8 cellular contexts compared by ENCODE assay signal in genomic region chr3:23945903-23946751, GRCh38.
A peak's percentile ranks its signal among the peaks of the same experiment; 100 is the strongest.
DNase-seq lines count a peak whose midpoint lies in the region; ATAC-seq and TF ChIP-seq lines count a peak whose summit lies in the region.

No MANE protein-coding gene starts in this region.

- peak; percentile 81 for ATAC-seq in GM21717 (IDR thresholded peaks at IDR 0.05; ENCODE audit: unreplicated experiment)

- 0 out of 2 replicates have a peak, but pooled peaks have one; percentile 38 for TF ChIP-seq EP300 in Ishikawa (IDR thresholded peaks at IDR 0.05; ENCODE audit: borderline replicate concordance)

- peak; percentile 61 for TF ChIP-seq POLR2A in erythroblast (IDR thresholded peaks at IDR 0.05; ENCODE audit: low read length)

- TF ChIP-seq RAD21 in Ishikawa (IDR thresholded peaks at IDR 0.05; ENCODE audit: low read depth) = no peak

- no peaks in the 10 kb centered on the region for H3K27me3 ChIP-seq in mucosa of stomach (ENCODE audit: control insufficient read depth, insufficient read depth, low read length)

- H3K36me3 ChIP-seq in mucosa of stomach (ENCODE audit: control insufficient read depth, insufficient read depth, low read length) = no peaks in the 10 kb centered on the region

- H3K4me3 ChIP-seq in mucosa of stomach (ENCODE audit: low read length) = peak overlapping the region; percentile 90

- peak overlapping the region; percentile 80 for H3K9ac ChIP-seq in mucosa of stomach (ENCODE audit: low read length)

- peaks cover 40% of the 10 kb centered on the region for H3K4me1 ChIP-seq in mucosa of stomach (ENCODE audit: control insufficient read depth, insufficient read depth, low read length)

- DNase-seq in DMS53 treated with DMSO at 0.1 percent for 48 hours (lab: John Stamatoyannopoulos, UW; ENCODE audit: unreplicated experiment) = peak; percentile 47
- DNase-seq in OCI-M1 (lab: John Stamatoyannopoulos, UW) = peak; percentile 98
- DNase-seq in activated T-cell treated with anti-CD3 and anti-CD28 coated beads, Interleukin-2, amount 50 U/mL, for 1 hour = peak; percentile 99
- peak; percentile 98 to 99 for DNase-seq in erythroblast (lab: John Stamatoyannopoulos, UW)
- DNase-seq in stimulated activated CD8-positive, alpha-beta memory T cell treated with anti-CD3 and anti-CD28 coated beads, Interleukin-4, amount 100 ng/mL, for 48 hours = peak; percentile 97

- H3K9me3 ChIP-seq in mucosa of stomach (ENCODE audit: control insufficient read depth, low read length) = no peaks in the 10 kb centered on the region

TF ChIP-seq in Ishikawa, 13 proteins besides CTCF, POLR2A, EP300 and RAD21:
- TF ChIP-seq USF1 (IDR thresholded peaks at IDR 0.05) = peak; percentile 92
- TF ChIP-seq ZBTB7A (IDR thresholded peaks at IDR 0.05; ENCODE audit: low read depth) = 0 out of 2 replicates have a peak, but pooled peaks have one; percentile 45
- peak; percentile 74 for TF ChIP-seq CREB1 (IDR thresholded peaks at IDR 0.05; ENCODE audit: low read depth)
- TF ChIP-seq EGR1 (IDR thresholded peaks at IDR 0.05) = peak; percentile 92
- peak; percentile 13; the same call in 1 of the 2 replicates for TF ChIP-seq TCF12 (IDR thresholded peaks at IDR 0.05; ENCODE audit: low read depth)
- no peak for TF ChIP-seq TAF1 (IDR thresholded peaks at IDR 0.05; ENCODE audit: low read depth)
- no peak for TF ChIP-seq FOXM1 (IDR thresholded peaks at IDR 0.05; ENCODE audit: borderline replicate concordance, low read depth)
- no peak for TF ChIP-seq CEBPB (IDR thresholded peaks at IDR 0.05)
- TF ChIP-seq TEAD4 (IDR thresholded peaks at IDR 0.05) = peak; percentile 73
- TF ChIP-seq NFIC (IDR thresholded peaks at IDR 0.05) = 0 out of 2 replicates have a peak, but pooled peaks have one; percentile 5
- no peak; the same call in 1 of the 2 replicates for TF ChIP-seq MAX (IDR thresholded peaks at IDR 0.05)
- no peak for TF ChIP-seq YY1 (IDR thresholded peaks at IDR 0.05; ENCODE audit: low read depth)
TF ChIP-seq in Ishikawa: peak in this region for 7.

Comparison
In these comparisons a context has a peak if more than half of its experiments do, and no peak if none do; other contexts are left out.
1. Peak in every context shown above with its lines: DNase-seq, ATAC-seq and H3K4me3 ChIP-seq.
2. DNase-seq: peak in every context shown above with its lines; median percentile 99 in activated T-cell treated with anti-CD3 and anti-CD28 coated beads, Interleukin-2, amount 50 U/mL, for 1 hour; 98 in erythroblast; 98 in OCI-M1; 97 in stimulated activated CD8-positive, alpha-beta memory T cell treated with anti-CD3 and anti-CD28 coated beads, Interleukin-4, amount 100 ng/mL, for 48 hours; 47 in DMS53 treated with DMSO at 0.1 percent for 48 hours.